Comparison of ENCODE assay signal across 8 cellular contexts in genomic region chr19:29605653-29606419, GRCh38. TPM values are rescaled to one million over a fixed set of nuclear protein-coding genes. Genes with fewer than 3 reads are reported as not detected.
DNase-seq lines count a peak whose midpoint lies in the region; ATAC-seq and TF ChIP-seq lines count a peak whose summit lies in the region.

Gene POP4, plus strand, starts transcription at chr19:29606283. Its CDS starts 36 bp downstream, at chr19:29606319.

- no peaks in the 10 kb centered on the region for H3K9me3 Mint-ChIP-seq in activated T-cell treated with anti-CD3 and anti-CD28 coated beads, Interleukin-2, amount 50 U/mL, for 24 hours

- H3K27me3 Mint-ChIP-seq in activated T-cell treated with anti-CD3 and anti-CD28 coated beads, Interleukin-2, amount 50 U/mL, for 24 hours, result no peaks in the 10 kb centered on the region

- H3K27me3 ChIP-seq in esophagus (ENCODE audit: control insufficient read depth in 1 of 2, insufficient read depth in 2 of 2, low read length in 2 of 2), result no peaks in the 10 kb centered on the region
- H3K27me3 ChIP-seq in muscle layer of colon (ENCODE audit: control insufficient read depth in 1 of 2, insufficient read depth in 2 of 2, low read length in 2 of 2), result no peaks in the 10 kb centered on the region

- H3K36me3 ChIP-seq in esophagus (ENCODE audit: control insufficient read depth in 2 of 2, insufficient read depth in 2 of 2, low read length in 1 of 2) (peaks cover 3 to 6% of the 10 kb centered on the region in 2 donors), muscle layer of colon (ENCODE audit: insufficient read depth, low read length) (peaks cover 14% of the 10 kb centered on the region)

- H3K36me3 Mint-ChIP-seq in activated T-cell treated with anti-CD3 and anti-CD28 coated beads, Interleukin-2, amount 50 U/mL, for 24 hours (ENCODE audit: low read depth), result peaks cover 36% of the 10 kb centered on the region

- no peak for TF ChIP-seq EP300 in Ishikawa (IDR thresholded peaks at IDR 0.05; ENCODE audit: borderline replicate concordance)

- H3K4me1 ChIP-seq in esophagus (ENCODE audit: control insufficient read depth in 2 of 2, insufficient read depth in 2 of 2, low read length in 1 of 2) (no peaks in the 10 kb centered on the region), muscle layer of colon (ENCODE audit: insufficient read depth, low read length) (peaks cover 9% of the 10 kb centered on the region)

- H3K9me3 ChIP-seq in esophagus (ENCODE audit: control insufficient read depth in 2 of 2, insufficient read depth in 1 of 2, low read depth in 1 of 2, low read length in 1 of 2) (no peaks in the 10 kb centered on the region), muscle layer of colon (ENCODE audit: low read length) (no peaks in the 10 kb centered on the region)

- H3K4me3 ChIP-seq in esophagus (ENCODE audit: low read depth in 1 of 2, low read length in 2 of 2) (peak within 1 kb of the TSS; percentile 70 to 98), muscle layer of colon (ENCODE audit: low read depth in 1 of 2, low read length in 2 of 2) (peak within 1 kb of the TSS; percentile 93 to 99)

- peak; percentile 66 for ATAC-seq in GM21576 (IDR thresholded peaks at IDR 0.05; ENCODE audit: unreplicated experiment)

- DNase-seq in DMS114 treated with DMSO at 0.1 percent for 48 hours (lab: John Stamatoyannopoulos, UW; ENCODE audit: unreplicated experiment), result peak; percentile 91
- peak; percentile 99 for DNase-seq in activated T-cell treated with anti-CD3 and anti-CD28 coated beads, Interleukin-2, amount 50 U/mL, for 24 hours
- peak; percentile 98 for DNase-seq in stimulated activated CD8-positive, alpha-beta memory T cell treated with anti-CD3 and anti-CD28 coated beads, Interleukin-7, amount 100 ng/mL, for 24 hours (ENCODE audit: low read depth)

- H3K4me1 Mint-ChIP-seq in activated T-cell treated with anti-CD3 and anti-CD28 coated beads, Interleukin-2, amount 50 U/mL, for 24 hours (ENCODE audit: low read depth), result peaks cover 30% of the 10 kb centered on the region

- H3K27ac ChIP-seq in esophagus (ENCODE audit: low read depth in 2 of 2, low read length in 1 of 2) (peak within 1 kb of the TSS; percentile 90 to 99), muscle layer of colon (ENCODE audit: low read depth, low read length) (peak within 1 kb of the TSS; percentile 97)

- 0 to 1% methylated on average over 47 of the region's 47 CpGs for WGBS in esophagus, 2 donors

- H3K27ac Mint-ChIP-seq in activated T-cell treated with anti-CD3 and anti-CD28 coated beads, Interleukin-2, amount 50 U/mL, for 24 hours, result peak within 1 kb of the TSS; percentile 100

- no peak for TF ChIP-seq RAD21 in Ishikawa (IDR thresholded peaks at IDR 0.05; ENCODE audit: low read depth)

- peak within 1 kb of the TSS; percentile 100 for H3K4me3 Mint-ChIP-seq in activated T-cell treated with anti-CD3 and anti-CD28 coated beads, Interleukin-2, amount 50 U/mL, for 24 hours

- H3K9ac ChIP-seq in muscle layer of colon (ENCODE audit: low read length), result peak within 1 kb of the TSS; percentile 89

TF ChIP-seq in Ishikawa, 13 proteins besides CTCF, POLR2A, EP300 and RAD21 (continues in another document):
- no peak for TF ChIP-seq CEBPB (IDR thresholded peaks at IDR 0.05)
- TF ChIP-seq NFIC (IDR thresholded peaks at IDR 0.05), result no peak
- no peak for TF ChIP-seq TEAD4 (IDR thresholded peaks at IDR 0.05)
- TF ChIP-seq TCF12 (IDR thresholded peaks at IDR 0.05; ENCODE audit: low read depth), result peak; percentile 38; the same call in 1 of the 2 replicates
- TF ChIP-seq USF1 (IDR thresholded peaks at IDR 0.05), result peak; percentile 14; the same call in 1 of the 2 replicates
- no peak for TF ChIP-seq FOXM1 (IDR thresholded peaks at IDR 0.05; ENCODE audit: borderline replicate concordance, low read depth)
- peak; percentile 99 for TF ChIP-seq CREB1 (IDR thresholded peaks at IDR 0.05; ENCODE audit: low read depth)
- peak; percentile 88 for TF ChIP-seq TAF1 (IDR thresholded peaks at IDR 0.05; ENCODE audit: low read depth)
- TF ChIP-seq ZBTB7A (IDR thresholded peaks at IDR 0.05; ENCODE audit: low read depth), result peak; percentile 82
- no peak for TF ChIP-seq REST (IDR thresholded peaks at IDR 0.05; ENCODE audit: low read depth)

TF ChIP-seq in PFSK-1, 5 proteins besides CTCF, POLR2A, EP300 and RAD21:
- no peak; the same call in 1 of the 2 replicates for TF ChIP-seq SIN3A (IDR thresholded peaks at IDR 0.05; ENCODE audit: borderline replicate concordance, insufficient read depth, low read length)
- TF ChIP-seq TAF1 (IDR thresholded peaks at IDR 0.05; ENCODE audit: borderline replicate concordance, insufficient read depth, low read length), result peak; percentile 61; the same call in 1 of the 2 replicates
- peak; percentile 26 to 57; a peak in 1 of 4 replicates for TF ChIP-seq REST (IDR thresholded peaks at IDR 0.05; ENCODE audit: insufficient read depth in 1 of 2, low read depth in 2 of 2, low read length in 2 of 2)
- TF ChIP-seq POLR2AphosphoS5 (IDR thresholded peaks at IDR 0.05; ENCODE audit: low read depth, low read length), result peak; percentile 99
- peak; percentile 50 for TF ChIP-seq FOXP2 (optimal IDR thresholded peaks at IDR 0.05; ENCODE audit: borderline replicate concordance, extremely low read depth, extremely low read length, insufficient read depth)
TF ChIP-seq in PFSK-1: peak in this region for 4.

RNA-seq across cellular contexts. Expression of gene POP4, which starts in this region (rescaled TPM):
- 37.2 TPM for polyA plus RNA-seq in PFSK-1 (2012; ENCODE audit: insufficient read length, low read depth)
- 10 to 100 TPM; 36.6 to 72.4 TPM for polyA plus RNA-seq in esophagus

Comparison
In these comparisons a context has a peak if more than half of its experiments do, and no peak if none do; other contexts are left out.
1. Peak in every context shown above with its lines: DNase-seq, ATAC-seq, H3K4me3 ChIP-seq and H3K27ac ChIP-seq.